In genomic region chr6:155395339-155395738, GRCh38 we compare ENCODE assay signal across 1 cellular context.
TF ChIP-seq lines count a peak whose summit lies in the region.

No MANE protein-coding gene starts in this region.

TF ChIP-seq in HepG2, 621 proteins besides CTCF, POLR2A, EP300 and RAD21 (continued from another document and continues in another):
- peak; percentile 39; the same call in 1 of the 2 replicates for TF ChIP-seq HNF1A (IDR thresholded peaks at IDR 0.05; ENCODE audit: low read depth)
- no peak for TF ChIP-seq HNF1A (CRISPR knock-in tag; IDR thresholded peaks at IDR 0.05; ENCODE audit: borderline replicate concordance)
- no peak for TF ChIP-seq AKNA (CRISPR knock-in tag; IDR thresholded peaks at IDR 0.05; ENCODE audit: borderline replicate concordance)
- no peak for TF ChIP-seq ZNF30 (CRISPR knock-in tag; IDR thresholded peaks at IDR 0.05)
- TF ChIP-seq, protein P1, sequence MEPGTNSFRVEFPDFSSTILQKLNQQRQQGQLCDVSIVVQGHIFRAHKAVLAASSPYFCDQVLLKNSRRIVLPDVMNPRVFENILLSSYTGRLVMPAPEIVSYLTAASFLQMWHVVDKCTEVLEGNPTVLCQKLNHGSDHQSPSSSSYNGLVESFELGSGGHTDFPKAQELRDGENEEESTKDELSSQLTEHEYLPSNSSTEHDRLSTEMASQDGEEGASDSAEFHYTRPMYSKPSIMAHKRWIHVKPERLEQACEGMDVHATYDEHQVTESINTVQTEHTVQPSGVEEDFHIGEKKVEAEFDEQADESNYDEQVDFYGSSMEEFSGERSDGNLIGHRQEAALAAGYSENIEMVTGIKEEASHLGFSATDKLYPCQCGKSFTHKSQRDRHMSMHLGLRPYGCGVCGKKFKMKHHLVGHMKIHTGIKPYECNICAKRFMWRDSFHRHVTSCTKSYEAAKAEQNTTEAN (CRISPR knock-in tag; conservative IDR thresholded peaks at IDR 0.05) = no peak
- 0 out of 2 replicates have a peak, but pooled peaks have one; percentile 25 for TF ChIP-seq FOXA3 (CRISPR knock-in tag; IDR thresholded peaks at IDR 0.05)
- TF ChIP-seq, protein P2, sequence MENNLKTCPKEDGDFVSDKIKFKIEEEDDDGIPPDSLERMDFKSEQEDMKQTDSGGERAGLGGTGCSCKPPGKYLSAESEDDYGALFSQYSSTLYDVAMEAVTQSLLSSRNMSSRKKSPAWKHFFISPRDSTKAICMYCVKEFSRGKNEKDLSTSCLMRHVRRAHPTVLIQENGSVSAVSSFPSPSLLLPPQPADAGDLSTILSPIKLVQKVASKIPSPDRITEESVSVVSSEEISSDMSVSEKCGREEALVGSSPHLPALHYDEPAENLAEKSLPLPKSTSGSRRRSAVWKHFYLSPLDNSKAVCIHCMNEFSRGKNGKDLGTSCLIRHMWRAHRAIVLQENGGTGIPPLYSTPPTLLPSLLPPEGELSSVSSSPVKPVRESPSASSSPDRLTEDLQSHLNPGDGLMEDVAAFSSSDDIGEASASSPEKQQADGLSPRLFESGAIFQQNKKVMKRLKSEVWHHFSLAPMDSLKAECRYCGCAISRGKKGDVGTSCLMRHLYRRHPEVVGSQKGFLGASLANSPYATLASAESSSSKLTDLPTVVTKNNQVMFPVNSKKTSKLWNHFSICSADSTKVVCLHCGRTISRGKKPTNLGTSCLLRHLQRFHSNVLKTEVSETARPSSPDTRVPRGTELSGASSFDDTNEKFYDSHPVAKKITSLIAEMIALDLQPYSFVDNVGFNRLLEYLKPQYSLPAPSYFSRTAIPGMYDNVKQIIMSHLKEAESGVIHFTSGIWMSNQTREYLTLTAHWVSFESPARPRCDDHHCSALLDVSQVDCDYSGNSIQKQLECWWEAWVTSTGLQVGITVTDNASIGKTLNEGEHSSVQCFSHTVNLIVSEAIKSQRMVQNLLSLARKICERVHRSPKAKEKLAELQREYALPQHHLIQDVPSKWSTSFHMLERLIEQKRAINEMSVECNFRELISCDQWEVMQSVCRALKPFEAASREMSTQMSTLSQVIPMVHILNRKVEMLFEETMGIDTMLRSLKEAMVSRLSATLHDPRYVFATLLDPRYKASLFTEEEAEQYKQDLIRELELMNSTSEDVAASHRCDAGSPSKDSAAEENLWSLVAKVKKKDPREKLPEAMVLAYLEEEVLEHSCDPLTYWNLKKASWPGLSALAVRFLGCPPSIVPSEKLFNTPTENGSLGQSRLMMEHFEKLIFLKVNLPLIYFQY (CRISPR knock-in tag; IDR thresholded peaks at IDR 0.05; ENCODE audit: borderline replicate concordance) = no peak
- TF ChIP-seq YEATS2 (CRISPR knock-in tag; IDR thresholded peaks at IDR 0.05; ENCODE audit: borderline replicate concordance) = no peak
- TF ChIP-seq MATR3 (CRISPR knock-in tag; IDR thresholded peaks at IDR 0.05) = no peak
- no peak for TF ChIP-seq ZFP90 (CRISPR knock-in tag; IDR thresholded peaks at IDR 0.05; ENCODE audit: borderline replicate concordance)
- TF ChIP-seq ZNF629 (CRISPR knock-in tag; conservative IDR thresholded peaks at IDR 0.05) = no peak
- TF ChIP-seq DNMT1 (CRISPR knock-in tag; IDR thresholded peaks at IDR 0.05) = no peak
- TF ChIP-seq, protein P3, sequence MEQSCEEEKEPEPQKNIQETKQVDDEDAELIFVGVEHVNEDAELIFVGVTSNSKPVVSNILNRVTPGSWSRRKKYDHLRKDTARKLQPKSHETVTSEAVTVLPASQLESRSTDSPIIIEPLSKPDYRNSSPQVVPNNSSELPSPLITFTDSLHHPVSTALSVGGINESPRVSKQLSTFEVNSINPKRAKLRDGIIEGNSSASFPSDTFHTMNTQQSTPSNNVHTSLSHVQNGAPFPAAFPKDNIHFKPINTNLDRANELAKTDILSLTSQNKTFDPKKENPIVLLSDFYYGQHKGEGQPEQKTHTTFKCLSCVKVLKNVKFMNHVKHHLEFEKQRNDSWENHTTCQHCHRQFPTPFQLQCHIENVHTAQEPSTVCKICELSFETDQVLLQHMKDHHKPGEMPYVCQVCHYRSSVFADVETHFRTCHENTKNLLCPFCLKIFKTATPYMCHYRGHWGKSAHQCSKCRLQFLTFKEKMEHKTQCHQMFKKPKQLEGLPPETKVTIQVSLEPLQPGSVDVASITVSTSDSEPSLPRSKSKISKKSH (CRISPR knock-in tag; IDR thresholded peaks at IDR 0.05; ENCODE audit: borderline replicate concordance) = no peak
- TF ChIP-seq RFX1 (IDR thresholded peaks at IDR 0.05) = no peak
- 0 out of 2 replicates have a peak, but pooled peaks have one; percentile 33 for TF ChIP-seq PAXIP1 (CRISPR knock-in tag; conservative IDR thresholded peaks at IDR 0.05)
- TF ChIP-seq SOX13 (IDR thresholded peaks at IDR 0.05) = no peak
- peak in 1 of 2 experiments; percentile 33; a peak in 1 of 4 replicates for TF ChIP-seq SOX13 (CRISPR knock-in tag; conservative IDR thresholded peaks at IDR 0.05 in 1 of 2, IDR thresholded peaks at IDR 0.05 in 1 of 2)
- TF ChIP-seq NFIB (CRISPR knock-in tag; IDR thresholded peaks at IDR 0.05; ENCODE audit: borderline replicate concordance) = no peak
- no peak for TF ChIP-seq GPN1 (CRISPR knock-in tag; IDR thresholded peaks at IDR 0.05; ENCODE audit: borderline replicate concordance)
- no peak for TF ChIP-seq MEIS1 (CRISPR knock-in tag; IDR thresholded peaks at IDR 0.05; ENCODE audit: borderline replicate concordance)
- TF ChIP-seq, protein P4, sequence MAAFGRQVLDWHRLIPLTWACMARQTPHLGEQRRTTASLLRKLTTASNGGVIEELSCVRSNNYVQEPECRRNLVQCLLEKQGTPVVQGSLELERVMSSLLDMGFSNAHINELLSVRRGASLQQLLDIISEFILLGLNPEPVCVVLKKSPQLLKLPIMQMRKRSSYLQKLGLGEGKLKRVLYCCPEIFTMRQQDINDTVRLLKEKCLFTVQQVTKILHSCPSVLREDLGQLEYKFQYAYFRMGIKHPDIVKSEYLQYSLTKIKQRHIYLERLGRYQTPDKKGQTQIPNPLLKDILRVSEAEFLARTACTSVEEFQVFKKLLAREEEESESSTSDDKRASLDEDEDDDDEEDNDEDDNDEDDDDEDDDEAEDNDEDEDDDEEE (CRISPR knock-in tag; IDR thresholded peaks at IDR 0.05) = no peak
- TF ChIP-seq AGO2 (optimal IDR thresholded peaks at IDR 0.05; ENCODE audit: low read depth, low read length) = no peak
- TF ChIP-seq ZNF253 (CRISPR knock-in tag; IDR thresholded peaks at IDR 0.05; ENCODE audit: borderline replicate concordance) = no peak
- TF ChIP-seq ZNF790 (CRISPR knock-in tag; IDR thresholded peaks at IDR 0.05; ENCODE audit: borderline replicate concordance) = no peak
- TF ChIP-seq TFDP2 (CRISPR knock-in tag; IDR thresholded peaks at IDR 0.05) = no peak
- TF ChIP-seq RCOR2 (CRISPR knock-in tag; IDR thresholded peaks at IDR 0.05) = peak; percentile 14; the same call in 1 of the 2 replicates
- TF ChIP-seq HOXD1 (CRISPR knock-in tag; IDR thresholded peaks at IDR 0.05) = no peak
- no peak for TF ChIP-seq HNRNPLL (IDR thresholded peaks at IDR 0.05; ENCODE audit: low read depth, low read length, poor library complexity, severe bottlenecking)
- no peak for TF ChIP-seq FIP1L1 (IDR thresholded peaks at IDR 0.05; ENCODE audit: borderline replicate concordance, insufficient read depth, low read depth, low read length)
- TF ChIP-seq ELF4 (CRISPR knock-in tag; IDR thresholded peaks at IDR 0.05; ENCODE audit: borderline replicate concordance) = no peak
- TF ChIP-seq DMAP1 (CRISPR knock-in tag; IDR thresholded peaks at IDR 0.05) = no peak
- TF ChIP-seq ZNF256 (CRISPR knock-in tag; conservative IDR thresholded peaks at IDR 0.05) = no peak
- 0 out of 2 replicates have a peak, but pooled peaks have one; percentile 19 for TF ChIP-seq RARA (CRISPR knock-in tag; IDR thresholded peaks at IDR 0.05)
- TF ChIP-seq TBX3 (IDR thresholded peaks at IDR 0.05; ENCODE audit: borderline replicate concordance) = no peak
- TF ChIP-seq SIX4 (CRISPR knock-in tag; IDR thresholded peaks at IDR 0.05) = no peak
- TF ChIP-seq ZNF788 (CRISPR knock-in tag; IDR thresholded peaks at IDR 0.05; ENCODE audit: borderline replicate concordance) = no peak
